Comparison of ENCODE assay signal across 12 cellular contexts in genomic region chr11:72141066-72141465, GRCh38. TPM values are rescaled to one million over a fixed set of nuclear protein-coding genes. Genes with fewer than 3 reads are reported as not detected.
DNase-seq lines count a peak whose midpoint lies in the region; ATAC-seq and TF ChIP-seq lines count a peak whose summit lies in the region.
"Had no signal": no experiment of that assay in that cellular context is flagged by ENCODE, and none has a peak within 500 bp of the region (broad histone marks: within the 10 kb centered on the region; RNA-seq: fewer than 3 reads in every experiment).

No MANE protein-coding gene starts in this region.

- H3K4me1 Mint-ChIP-seq in activated T-cell treated with anti-CD3 and anti-CD28 coated beads, Interleukin-2, amount 50 U/mL, for 4 hours (ENCODE audit: low read depth): peaks cover 11% of the 10 kb centered on the region

- H3K36me3 Mint-ChIP-seq in activated T-cell treated with anti-CD3 and anti-CD28 coated beads, Interleukin-2, amount 50 U/mL, for 4 hours (ENCODE audit: insufficient read depth): no peaks in the 10 kb centered on the region

- peak overlapping the region; percentile 86; the same call in 1 of the 2 replicates for H3K27ac ChIP-seq in RWPE1
- H3K27ac ChIP-seq: BLaER1 treated with 17β-estradiol and CSF1 and Interleukin-3, amounts not matched to agents 10 nM and 100 nM had no signal

- POLR2A ChIA-PET in RWPE1 (lab: Yijun Ruan, JAX; ENCODE audit: low non-redundant PET): interaction anchor here (0.5 kb wide), 1 partner anchor 40 kb away, joined by 3 read pairs; no protein-coding TSS in a partner anchor

- H3K27me3 Mint-ChIP-seq in activated T-cell treated with anti-CD3 and anti-CD28 coated beads, Interleukin-2, amount 50 U/mL, for 4 hours (ENCODE audit: low read depth): peaks cover 12% of the 10 kb centered on the region

- no peaks in the 10 kb centered on the region for H3K9me3 Mint-ChIP-seq in activated T-cell treated with anti-CD3 and anti-CD28 coated beads, Interleukin-2, amount 50 U/mL, for 4 hours
- H3K9me3 Mint-ChIP-seq: H9 had no signal

- TF ChIP-seq CTCF in RWPE1 (conservative IDR thresholded peaks at IDR 0.05; ENCODE audit: low read depth): no peak

- no peak for DNase-seq in activated T-cell treated with anti-CD3 and anti-CD28 coated beads, Interleukin-2, amount 50 U/mL, for 4 hours
- DNase-seq in activated T-cell treated with anti-CD3 and anti-CD28 coated beads for 4 hours (no peak), RWPE1 (ENCODE audit: low spot score) (peak; percentile 84), dedifferentiated amniotic fluid mesenchymal stem cell (ENCODE audit: extremely low spot score) (peak; percentile 62), anterior cingulate cortex (lab: John Stamatoyannopoulos, UW) (no peak), nucleus accumbens (lab: John Stamatoyannopoulos, UW) (no peak), SIG-M5 treated with dmso at 0.1 percent for 504 hours (lab: John Stamatoyannopoulos, UW; ENCODE audit: unreplicated experiment) (no peak)
- peak; percentile 64 for DNase-seq in stimulated activated CD8-positive, alpha-beta memory T cell treated with anti-CD3 and anti-CD28 coated beads, Interleukin-4, amount 100 ng/mL, for 48 hours
- DNase-seq: caudate nucleus, H9, NCI-H82 had no signal

- peak; percentile 78 to 86 for ATAC-seq in activated T-cell treated with anti-CD3 and anti-CD28 coated beads, Interleukin-2, amount 50 U/mL, for 4 hours

- no peak overlapping the region for H3K4me3 Mint-ChIP-seq in activated T-cell treated with anti-CD3 and anti-CD28 coated beads, Interleukin-2, amount 50 U/mL, for 4 hours
- H3K4me3 Mint-ChIP-seq: H9 had no signal

- CTCF ChIA-PET in RWPE1 (lab: Yijun Ruan, JAX): interaction anchor here (0.6 to 0.8 kb wide), 2 partner anchors 61 to 293 kb away, joined by 3 read pairs; partner anchors contain the start of gene CLPB

RNA-seq across cellular contexts. Expression of gene FOLR3, which starts 5.5 kb away (rescaled TPM):
- total RNA-seq in activated T-cell treated with anti-CD3 and anti-CD28 coated beads, Interleukin-2, amount 50 U/mL, for 4 hours: not detected
- total RNA-seq: H9 had no signal

RNA-seq across cellular contexts. Expression of gene ANAPC15, which starts 28.6 kb away (rescaled TPM):
- total RNA-seq in activated T-cell treated with anti-CD3 and anti-CD28 coated beads, Interleukin-2, amount 50 U/mL, for 4 hours: 10 to 100 TPM; 56.2 to 68.9 (median 58.9) TPM

RNA-seq across cellular contexts. Expression of gene TOMT, which starts 35.3 kb away (rescaled TPM):
- total RNA-seq in activated T-cell treated with anti-CD3 and anti-CD28 coated beads, Interleukin-2, amount 50 U/mL, for 4 hours: not detected
- total RNA-seq: H9 had no signal

RNA-seq across cellular contexts. Expression of gene LAMTOR1, which starts 38.0 kb away (rescaled TPM):
- total RNA-seq in activated T-cell treated with anti-CD3 and anti-CD28 coated beads, Interleukin-2, amount 50 U/mL, for 4 hours: 10 to 100 TPM; 77.6 to 82.1 (median 78.2) TPM

RNA-seq across cellular contexts. Expression of gene FOLR1, which starts 50.9 kb away (rescaled TPM):
- total RNA-seq in activated T-cell treated with anti-CD3 and anti-CD28 coated beads, Interleukin-2, amount 50 U/mL, for 4 hours: under 1 TPM in 2 of 3 donors, not detected in 1; 0.20 to 0.24 TPM

Comparison
In these comparisons a context has a peak if more than half of its experiments do, and no peak if none do; other contexts are left out.
1. DNase-seq: peak in RWPE1 (single experiment), dedifferentiated amniotic fluid mesenchymal stem cell (single experiment) and stimulated activated CD8-positive, alpha-beta memory T cell treated with anti-CD3 and anti-CD28 coated beads, Interleukin-4, amount 100 ng/mL, for 48 hours (single experiment); none in activated T-cell treated with anti-CD3 and anti-CD28 coated beads, Interleukin-2, amount 50 U/mL, for 4 hours (single experiment), activated T-cell treated with anti-CD3 and anti-CD28 coated beads for 4 hours (single experiment), anterior cingulate cortex (0 of 58), nucleus accumbens (0 of 56) and SIG-M5 treated with dmso at 0.1 percent for 504 hours (single experiment).